ENCODE assay signal across 8 cellular contexts in genomic region chr5:12119657-12120056, GRCh38.
"Had no signal": no experiment of that assay in that cellular context is flagged by ENCODE, and none has a peak within 500 bp of the region (broad histone marks: within the 10 kb centered on the region; RNA-seq: fewer than 3 reads in every experiment).

No MANE protein-coding gene starts in this region.

- FAIRE-seq: HepG2, K562 had no signal

- H3K27ac ChIP-seq: HL-60, KMS-11 had no signal

- H3K4me3 ChIP-seq: K562 had no signal

- H3K27me3 Mint-ChIP-seq: IgD-negative memory B cell had no signal

- H3K27ac Mint-ChIP-seq: IgD-negative memory B cell had no signal

- H3K4me1 Mint-ChIP-seq: IgD-negative memory B cell had no signal

- H3K4me2 ChIP-seq: KMS-11 had no signal

- H3K36me3 Mint-ChIP-seq: IgD-negative memory B cell had no signal

- H3K9ac ChIP-seq: KMS-11 had no signal

- DNase-seq: IMR-90, KBM-7, KG1 had no signal

- H3K4me3 Mint-ChIP-seq: IgD-negative memory B cell had no signal
